11 cellular contexts compared by ENCODE assay signal in the genomic region with DNA sequence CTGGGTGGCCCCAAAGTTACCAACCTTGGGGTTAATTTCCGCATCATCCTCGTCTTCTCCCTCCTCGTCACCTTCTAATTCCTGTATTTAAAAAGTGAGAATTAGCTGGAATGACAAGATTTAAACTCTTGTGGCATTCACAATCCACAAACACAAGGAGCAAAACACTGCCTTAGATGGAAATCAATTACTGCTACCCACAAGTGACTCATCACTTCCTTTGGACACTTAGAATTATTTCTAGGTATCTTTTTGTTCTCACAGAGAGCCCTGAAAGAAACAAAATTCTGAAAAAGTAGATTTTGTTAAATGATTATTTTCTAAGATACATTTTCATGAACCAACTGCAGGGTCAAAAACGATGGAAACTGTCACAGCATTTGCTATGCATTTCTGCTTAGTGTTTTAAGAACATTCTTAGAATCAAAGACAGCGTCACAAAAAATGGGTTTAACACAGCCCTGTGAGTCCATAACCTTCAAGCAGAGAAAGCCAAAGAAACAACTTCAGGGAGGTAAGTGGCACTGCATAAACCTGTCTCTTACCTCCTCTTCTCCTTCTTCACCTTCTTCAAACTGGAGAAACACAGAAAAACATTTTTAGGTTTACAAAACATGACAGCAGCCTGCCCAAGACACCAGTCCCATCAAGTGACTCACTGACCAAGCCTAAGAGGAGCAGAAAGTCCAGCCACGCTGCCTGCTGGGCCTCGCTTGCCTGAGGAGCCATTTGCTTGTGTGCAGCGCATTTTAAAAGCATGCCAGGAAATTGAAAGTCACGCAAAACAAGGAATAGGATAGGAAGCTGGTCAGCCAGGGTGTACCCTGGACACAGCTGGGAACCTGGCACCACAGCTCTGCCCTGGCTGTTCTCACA. TPM values are rescaled to one million over a fixed set of nuclear protein-coding genes. Genes with fewer than 3 reads are reported as not detected.
DNase-seq lines count a peak whose midpoint lies in the region; ATAC-seq and TF ChIP-seq lines count a peak whose summit lies in the region.
"Had no signal": no experiment of that assay in that cellular context is flagged by ENCODE, and none has a peak within 500 bp of the region (broad histone marks: within the 10 kb centered on the region; RNA-seq: fewer than 3 reads in every experiment).

No MANE protein-coding gene starts in this region.

- H3K4ac ChIP-seq in H9 (ENCODE audit: low read depth, low read length): no peak overlapping the region

- no peak overlapping the region for H3K18ac ChIP-seq in H9 (ENCODE audit: insufficient read length, low read depth, low read length)

- no peak overlapping the region for H2BK12ac ChIP-seq in H9 (ENCODE audit: insufficient read length, low read depth, low read length)

- H3K4me1 Mint-ChIP-seq in H9: peaks cover 17 to 23% of the 10 kb centered on the region in 2 experiments
- H3K4me1 Mint-ChIP-seq in activated T-helper 2 cell treated with anti-CD3 and anti-CD28 coated beads, Interferon-gamma antibody, Interleukin-2, Interleukin-4, amounts not matched to agents 10 μg/mL and 5 μg/mL and 100 μg/mL, durations not matched to agents 14 hours and 24 hours and 36 hours (ENCODE audit: low read depth): peaks cover 55% of the 10 kb centered on the region

- H2BK120ac ChIP-seq in H9 (ENCODE audit: low read depth, low read length, poor library complexity, severe bottlenecking): no peak overlapping the region

- H3K27ac ChIP-seq in ACC112 (ENCODE audit: low read depth, low read length) (peak overlapping the region; percentile 87), H9 (ENCODE audit: insufficient read length, low read depth, low read length) (no peak overlapping the region)
- H3K27ac ChIP-seq: suprapubic skin had no signal

- WGBS in H9 (ENCODE audit: extremely low coverage, insufficient read length, low lambda C conversion rate): no CpG with 5 or more reads among the region's 9 CpGs

- H3T11ph ChIP-seq in H9 (ENCODE audit: low read length): no peak overlapping the region

- peaks cover 39% of the 10 kb centered on the region for H3K36me3 ChIP-seq in ACC112 (ENCODE audit: insufficient read depth, low read length)

- H3K23me2 ChIP-seq in H9 (ENCODE audit: insufficient read length, low read depth, low read length, poor library complexity, severe bottlenecking): no peaks in the 10 kb centered on the region

- no peak overlapping the region for H3K14ac ChIP-seq in H9 (ENCODE audit: insufficient read depth, low read length)

- H3K4me1 ChIP-seq in ACC112 (ENCODE audit: control insufficient read depth, insufficient read depth, low read length, unreplicated experiment) (peaks cover 36% of the 10 kb centered on the region), H9 (ENCODE audit: insufficient read depth, low read length) (peaks cover 2% of the 10 kb centered on the region; the same call in 1 of the 2 replicates)
- H3K4me1 ChIP-seq: HAP-1, suprapubic skin had no signal

- H2AK5ac ChIP-seq in H9 (ENCODE audit: insufficient read length, low read length): no peak overlapping the region

- no peak overlapping the region for H2BK20ac ChIP-seq in H9 (ENCODE audit: low read depth, low read length, poor library complexity, severe bottlenecking)

- no peak overlapping the region for H3K23ac ChIP-seq in H9 (ENCODE audit: insufficient read length, low read depth, low read length)

- H2BK5ac ChIP-seq in H9 (ENCODE audit: insufficient read length, low read length): no peak overlapping the region

- H3K56ac ChIP-seq in H9 (ENCODE audit: insufficient read length, low read depth, low read length): no peak overlapping the region

- no peaks in the 10 kb centered on the region for H3K27me3 ChIP-seq in ACC112 (ENCODE audit: insufficient read depth, low read length)
- H3K27me3 ChIP-seq in H9 (ENCODE audit: insufficient read depth, low read length): no peaks in the 10 kb centered on the region
- H3K27me3 ChIP-seq: suprapubic skin had no signal

- H3K9me3 Mint-ChIP-seq in H9: no peaks in the 10 kb centered on the region
- no peaks in the 10 kb centered on the region for H3K9me3 Mint-ChIP-seq in activated T-helper 2 cell treated with anti-CD3 and anti-CD28 coated beads, Interferon-gamma antibody, Interleukin-2, Interleukin-4, amounts not matched to agents 10 μg/mL and 5 μg/mL and 100 μg/mL, durations not matched to agents 14 hours and 24 hours and 36 hours

- no peak overlapping the region for H2BK15ac ChIP-seq in H9 (ENCODE audit: low read depth, low read length)

- H3K79me2 ChIP-seq in ACC112 (ENCODE audit: control insufficient read depth, insufficient read depth, low read length, unreplicated experiment) (peaks cover 15% of the 10 kb centered on the region), H9 (ENCODE audit: insufficient read depth, low read length) (no peaks in the 10 kb centered on the region; the same call in 1 of the 2 replicates)

- H2AFZ ChIP-seq in ACC112 (ENCODE audit: low read length, unreplicated experiment) (no peak overlapping the region), H9 (ENCODE audit: low read length) (no peak overlapping the region)

- no peak overlapping the region for H4K5ac ChIP-seq in H9 (ENCODE audit: insufficient read length, low read depth, low read length)

- peak overlapping the region; percentile 28; the same call in 1 of the 2 replicates for H3K4me3 ChIP-seq in ACC112 (ENCODE audit: low read depth, low read length)
- H3K4me3 ChIP-seq: HAP-1, lung, suprapubic skin had no signal

- no peak for ATAC-seq in HG02763 (IDR thresholded peaks at IDR 0.05; ENCODE audit: unreplicated experiment)

- no peak overlapping the region for H3K9ac ChIP-seq in H9 (ENCODE audit: extremely low read depth, insufficient read length, low read length)

- H3K4me2 ChIP-seq in H9 (ENCODE audit: insufficient read depth, insufficient read length, low read length): no peak overlapping the region

- DNase-seq in H9: no peak
- DNase-seq in activated T-helper 2 cell treated with anti-CD3 and anti-CD28 coated beads, Interferon-gamma antibody, Interleukin-2, Interleukin-4, amounts not matched to agents 10 μg/mL and 5 μg/mL and 100 μg/mL, durations not matched to agents 14 hours and 24 hours and 36 hours (ENCODE audit: low spot score): no peak
- DNase-seq in glomerular visceral epithelial cell (ENCODE audit: extremely low spot score): peak; percentile 62
- DNase-seq in GM19240 (ENCODE audit: insufficient read length, low spot score): no peak
- no peak for DNase-seq in putamen (ENCODE audit: low spot score)
- DNase-seq in NCI-H774 (lab: John Stamatoyannopoulos, UW): no peak

- TF ChIP-seq CTCF in H9 (conservative IDR thresholded peaks at IDR 0.05): no peak

- intact Hi-C loops in activated T-helper 2 cell treated with anti-CD3 and anti-CD28 coated beads, Interferon-gamma antibody, Interleukin-2, Interleukin-4, amounts not matched to agents 10 μg/mL and 5 μg/mL and 100 μg/mL, durations not matched to agents 14 hours and 24 hours and 36 hours (cut with micrococcal nuclease): no loop called here

- no peak overlapping the region for H3K4me3 Mint-ChIP-seq in H9
- H3K4me3 Mint-ChIP-seq in activated T-helper 2 cell treated with anti-CD3 and anti-CD28 coated beads, Interferon-gamma antibody, Interleukin-2, Interleukin-4, amounts not matched to agents 10 μg/mL and 5 μg/mL and 100 μg/mL, durations not matched to agents 14 hours and 24 hours and 36 hours (ENCODE audit: low read depth): no peak overlapping the region

- H3K79me1 ChIP-seq in H9 (ENCODE audit: insufficient read depth, low read depth, low read length, poor library complexity, severe bottlenecking): no peaks in the 10 kb centered on the region

- no peak overlapping the region for H4K91ac ChIP-seq in H9 (ENCODE audit: insufficient read length, low read depth, low read length)

- no peaks in the 10 kb centered on the region; the same call in 1 of the 2 replicates for H3K27me3 Mint-ChIP-seq in H9 (ENCODE audit: low read depth)
- no peaks in the 10 kb centered on the region for H3K27me3 Mint-ChIP-seq in activated T-helper 2 cell treated with anti-CD3 and anti-CD28 coated beads, Interferon-gamma antibody, Interleukin-2, Interleukin-4, amounts not matched to agents 10 μg/mL and 5 μg/mL and 100 μg/mL, durations not matched to agents 14 hours and 24 hours and 36 hours (ENCODE audit: low read depth)

- H3K36me3 Mint-ChIP-seq in H9 (ENCODE audit: insufficient read depth in 1 of 3, low read depth in 3 of 3): peaks cover 68 to 98% (median 89%) of the 10 kb centered on the region in 3 experiments
- peaks cover 98% of the 10 kb centered on the region for H3K36me3 Mint-ChIP-seq in activated T-helper 2 cell treated with anti-CD3 and anti-CD28 coated beads, Interferon-gamma antibody, Interleukin-2, Interleukin-4, amounts not matched to agents 10 μg/mL and 5 μg/mL and 100 μg/mL, durations not matched to agents 14 hours and 24 hours and 36 hours (ENCODE audit: low read depth)

- no peaks in the 10 kb centered on the region for H4K20me1 ChIP-seq in H9 (ENCODE audit: control insufficient read depth, insufficient read depth, insufficient read length)

- H4K8ac ChIP-seq in H9 (replicated peaks; ENCODE audit: insufficient read length, low read depth, low read length): no peak overlapping the region

- peak overlapping the region in 2 of 3 experiments; percentile 35 to 45; a peak in 2 of 7 replicates for H3K27ac Mint-ChIP-seq in H9
- peak overlapping the region; percentile 58 for H3K27ac Mint-ChIP-seq in activated T-helper 2 cell treated with anti-CD3 and anti-CD28 coated beads, Interferon-gamma antibody, Interleukin-2, Interleukin-4, amounts not matched to agents 10 μg/mL and 5 μg/mL and 100 μg/mL, durations not matched to agents 14 hours and 24 hours and 36 hours

- H3K9me3 ChIP-seq in H9 (ENCODE audit: control insufficient read depth, low read depth, low read length): no peaks in the 10 kb centered on the region
- H3K9me3 ChIP-seq: HAP-1, suprapubic skin had no signal

RNA-seq across cellular contexts. Expression of a gene that starts 22.3 kb away (rescaled TPM):
- total RNA-seq in H9 (2021): 41.5 and 42.8 TPM in 2 replicates
- 34.5 and 34.7 TPM in 2 replicates for total RNA-seq in activated T-helper 2 cell treated with anti-CD3 and anti-CD28 coated beads, Interferon-gamma antibody, Interleukin-2, Interleukin-4, amounts not matched to agents 10 μg/mL and 5 μg/mL and 100 μg/mL, durations not matched to agents 14 hours and 24 hours and 36 hours

RNA-seq across cellular contexts. Expression of a gene that starts 40.7 kb away (rescaled TPM):
- 212 and 217 TPM in 2 replicates for total RNA-seq in H9 (2021)
- total RNA-seq in activated T-helper 2 cell treated with anti-CD3 and anti-CD28 coated beads, Interferon-gamma antibody, Interleukin-2, Interleukin-4, amounts not matched to agents 10 μg/mL and 5 μg/mL and 100 μg/mL, durations not matched to agents 14 hours and 24 hours and 36 hours: 267 and 286 TPM in 2 replicates
